ENCODE assay signal across 12 cellular contexts in the genomic region with DNA sequence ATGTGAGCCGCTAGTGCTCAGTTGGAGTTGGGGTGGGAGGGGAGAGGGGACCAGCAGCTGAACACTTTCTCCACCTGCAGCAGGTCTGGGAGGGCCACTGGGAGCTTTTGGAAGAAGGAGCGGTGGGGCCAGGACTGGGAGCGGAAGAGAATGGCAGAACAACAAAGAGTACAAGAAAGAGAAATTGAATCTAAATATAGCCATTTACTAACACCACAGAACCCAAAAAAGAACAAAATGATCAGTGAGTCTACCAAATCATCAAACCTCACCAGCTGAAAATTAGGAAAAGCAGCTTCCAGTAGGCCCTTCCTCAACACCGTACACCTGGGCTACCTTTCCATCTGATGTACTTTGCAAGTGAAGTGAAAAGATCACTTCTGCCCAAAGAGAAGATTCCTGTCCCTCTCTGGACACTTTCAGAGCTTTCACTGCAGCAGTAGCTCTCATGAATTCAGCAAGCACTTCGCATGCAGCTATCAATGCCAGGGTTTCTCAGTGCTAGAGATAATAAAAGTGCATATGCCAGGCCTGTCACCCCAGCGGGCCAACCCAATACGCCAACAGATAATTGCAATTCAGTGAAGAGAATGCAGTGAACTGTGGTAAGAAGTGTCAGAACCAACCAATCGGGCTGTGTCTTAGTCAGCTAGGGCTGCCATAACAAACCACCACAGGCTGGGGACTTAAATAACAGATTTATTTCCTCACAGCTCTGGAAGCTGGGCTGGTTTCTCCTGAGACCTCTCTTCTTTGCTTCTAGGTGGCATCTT. TPM values are rescaled to one million over a fixed set of nuclear protein-coding genes. Genes with fewer than 3 reads are reported as not detected.
A peak's percentile ranks its signal among the peaks of the same experiment; 100 is the strongest.
DNase-seq lines count a peak whose midpoint lies in the region; ATAC-seq and TF ChIP-seq lines count a peak whose summit lies in the region.
"Had no signal": no experiment of that assay in that cellular context is flagged by ENCODE, and none has a peak within 500 bp of the region (broad histone marks: within the 10 kb centered on the region; RNA-seq: fewer than 3 reads in every experiment).

No MANE protein-coding gene starts in this region.

- no peak for TF ChIP-seq CTCF in GM23338 (conservative IDR thresholded peaks at IDR 0.05; ENCODE audit: low read depth in 2 of 2)

- no peaks in the 10 kb centered on the region for H3K79me2 ChIP-seq in GM23338 (replicated peaks; ENCODE audit: insufficient read depth)

- no peaks in the 10 kb centered on the region for H3K9me3 ChIP-seq in CD4-positive, alpha-beta memory T cell (ENCODE audit: control insufficient read depth in 1 of 2, low read length in 2 of 2)
- H3K9me3 ChIP-seq: SK-N-SH had no signal

- no peak overlapping the region for H3K4me2 ChIP-seq in GM23338
- H3K4me2 ChIP-seq: SK-N-SH had no signal

- ATAC-seq in GM23338 (no peak), naive B cell (ENCODE audit: low read depth in 2 of 2) (peak; percentile 20 to 31), GM18861 (IDR thresholded peaks at IDR 0.05; ENCODE audit: unreplicated experiment) (no peak)
- peak; percentile 31 to 39 for ATAC-seq in activated naive CD4-positive, alpha-beta T cell treated with anti-CD3 and anti-CD28 coated beads, Interleukin-2, amount 50 U/mL, for 72 hours

- no peak for DNase-seq in CD4-positive, alpha-beta memory T cell
- DNase-seq in GM23338 (ENCODE audit: low spot score) (no peak), naive B cell (peak; percentile 53), amniotic stem cell (lab: John Stamatoyannopoulos, UW) (no peak), LoVo (ENCODE audit: low spot score) (no peak)
- DNase-seq in activated naive CD4-positive, alpha-beta T cell treated with anti-CD3 and anti-CD28 coated beads, Interleukin-2, amount 50 U/mL, for 72 hours (ENCODE audit: low spot score in 2 of 2), result no peak
- DNase-seq in effector CD4-positive, alpha-beta T cell, result no peak
- DNase-seq: Calu3, HFFc6, NCI-H2081, SK-N-SH had no signal

- H3K36me3 Mint-ChIP-seq in CD4-positive, alpha-beta memory T cell, result no peaks in the 10 kb centered on the region
- no peaks in the 10 kb centered on the region for H3K36me3 Mint-ChIP-seq in GM23338 (ENCODE audit: low read depth)
- peaks cover 10 to 26% of the 10 kb centered on the region in 2 donors for H3K36me3 Mint-ChIP-seq in activated naive CD4-positive, alpha-beta T cell treated with anti-CD3 and anti-CD28 coated beads, Interleukin-2, amount 50 U/mL, for 72 hours
- H3K36me3 Mint-ChIP-seq in naive B cell, result peaks cover 0 to 10% of the 10 kb centered on the region in 2 donors

- H3F3A ChIP-seq in GM23338 (replicated peaks; ENCODE audit: low read depth), result no peaks in the 10 kb centered on the region

- peak overlapping the region in 6 of 8 donors; percentile 53 to 81 (median 70) for H3K4me3 Mint-ChIP-seq in CD4-positive, alpha-beta memory T cell
- H3K4me3 Mint-ChIP-seq in GM23338, result no peak overlapping the region
- peak overlapping the region; percentile 77 to 99 (median 98) for H3K4me3 Mint-ChIP-seq in naive B cell
- H3K4me3 Mint-ChIP-seq: HFFc6 had no signal

- POLR2A ChIA-PET in CD4-positive, alpha-beta memory T cell (lab: Charles Lee; ENCODE audit: partially characterized antibody), result interaction anchor here (1.3 to 2.0 kb wide), 2 partner anchors 21 to 24 kb away, joined by 6 to 11 read pairs; no protein-coding TSS in a partner anchor

- no peaks in the 10 kb centered on the region for H3K27me3 ChIP-seq in CD4-positive, alpha-beta memory T cell (ENCODE audit: insufficient read depth, low read length)
- H3K27me3 ChIP-seq in GM23338 (ENCODE audit: insufficient read depth), result no peaks in the 10 kb centered on the region

- no peaks in the 10 kb centered on the region for H3K36me3 ChIP-seq in CD4-positive, alpha-beta memory T cell (ENCODE audit: insufficient read depth, low read length)
- no peaks in the 10 kb centered on the region for H3K36me3 ChIP-seq in GM23338 (ENCODE audit: insufficient read depth)

- CTCF ChIA-PET in CD4-positive, alpha-beta memory T cell (lab: Charles Lee; ENCODE audit: partially characterized antibody), result interaction anchor here (0.9 to 1.0 kb wide), 2 partner anchors 31 to 168 kb away, joined by 3 to 4 read pairs; no protein-coding TSS in a partner anchor

- peak overlapping the region in 6 of 7 donors; percentile 19 to 90 (median 54) for H3K27ac Mint-ChIP-seq in CD4-positive, alpha-beta memory T cell
- H3K27ac Mint-ChIP-seq in GM23338 (no peak overlapping the region), naive B cell (peak overlapping the region; percentile 94 to 99 (median 98))
- H3K27ac Mint-ChIP-seq in activated naive CD4-positive, alpha-beta T cell treated with anti-CD3 and anti-CD28 coated beads, Interleukin-2, amount 50 U/mL, for 72 hours, result peak overlapping the region; percentile 55 to 63
- H3K27ac Mint-ChIP-seq: HFFc6 had no signal

- no peak overlapping the region for H3K27ac ChIP-seq in CD4-positive, alpha-beta memory T cell (ENCODE audit: low read depth, low read length)
- H3K27ac ChIP-seq in GM23338 (ENCODE audit: low read depth), result no peak overlapping the region

- peaks cover 7% of the 10 kb centered on the region; the same call in 1 of the 2 replicates for H3K9me2 ChIP-seq in GM23338 (ENCODE audit: insufficient read depth)
- H3K9me2 ChIP-seq: SK-N-SH had no signal

- no peaks in the 10 kb centered on the region for H4K20me1 ChIP-seq in GM23338 (replicated peaks; ENCODE audit: insufficient read depth)

- H3K4me1 Mint-ChIP-seq in CD4-positive, alpha-beta memory T cell, result peaks cover 23 to 57% (median 38%) of the 10 kb centered on the region in 4 donors
- H3K4me1 Mint-ChIP-seq in GM23338 (peaks cover 11% of the 10 kb centered on the region), naive B cell (peaks cover 79 to 92% (median 90%) of the 10 kb centered on the region in 3 donors)

- H2AFZ ChIP-seq in GM23338, result peak overlapping the region; percentile 63; the same call in 1 of the 2 replicates

- H3K9me3 Mint-ChIP-seq in CD4-positive, alpha-beta memory T cell, result no peaks in the 10 kb centered on the region
- H3K9me3 Mint-ChIP-seq in GM23338, result peaks cover 5% of the 10 kb centered on the region; the same call in 2 of the 3 replicates
- H3K9me3 Mint-ChIP-seq in activated naive CD4-positive, alpha-beta T cell treated with anti-CD3 and anti-CD28 coated beads, Interleukin-2, amount 50 U/mL, for 72 hours, result peaks cover 7 to 10% of the 10 kb centered on the region in 2 donors
- no peaks in the 10 kb centered on the region for H3K9me3 Mint-ChIP-seq in naive B cell

- intact Hi-C loops in CD4-positive, alpha-beta memory T cell (cut with micrococcal nuclease), result no loop called here

- peaks cover 26% of the 10 kb centered on the region for H3K4me1 ChIP-seq in CD4-positive, alpha-beta memory T cell (ENCODE audit: insufficient read depth, low read length)
- H3K4me1 ChIP-seq in GM23338 (ENCODE audit: insufficient read depth), result no peaks in the 10 kb centered on the region

- peaks cover 0 to 4% of the 10 kb centered on the region in 2 donors for H3K27me3 Mint-ChIP-seq in CD4-positive, alpha-beta memory T cell
- H3K27me3 Mint-ChIP-seq in GM23338 (ENCODE audit: insufficient read depth, low read depth, poor library complexity) (peaks cover 2% of the 10 kb centered on the region), naive B cell (no peaks in the 10 kb centered on the region)

- H3K4me3 ChIP-seq in CD4-positive, alpha-beta memory T cell (ENCODE audit: low read length in 2 of 2), result no peak overlapping the region
- H3K4me3 ChIP-seq in GM23338, result no peak overlapping the region

TF ChIP-seq in GM23338, 12 proteins besides CTCF, POLR2A, EP300 and RAD21:
- TF ChIP-seq NANOG (IDR thresholded peaks at IDR 0.05; ENCODE audit: borderline replicate concordance) (no peak), EZH2 (IDR thresholded peaks at IDR 0.05; ENCODE audit: low read depth, unreplicated experiment) (no peak)
- TF ChIP-seq, protein P1, sequence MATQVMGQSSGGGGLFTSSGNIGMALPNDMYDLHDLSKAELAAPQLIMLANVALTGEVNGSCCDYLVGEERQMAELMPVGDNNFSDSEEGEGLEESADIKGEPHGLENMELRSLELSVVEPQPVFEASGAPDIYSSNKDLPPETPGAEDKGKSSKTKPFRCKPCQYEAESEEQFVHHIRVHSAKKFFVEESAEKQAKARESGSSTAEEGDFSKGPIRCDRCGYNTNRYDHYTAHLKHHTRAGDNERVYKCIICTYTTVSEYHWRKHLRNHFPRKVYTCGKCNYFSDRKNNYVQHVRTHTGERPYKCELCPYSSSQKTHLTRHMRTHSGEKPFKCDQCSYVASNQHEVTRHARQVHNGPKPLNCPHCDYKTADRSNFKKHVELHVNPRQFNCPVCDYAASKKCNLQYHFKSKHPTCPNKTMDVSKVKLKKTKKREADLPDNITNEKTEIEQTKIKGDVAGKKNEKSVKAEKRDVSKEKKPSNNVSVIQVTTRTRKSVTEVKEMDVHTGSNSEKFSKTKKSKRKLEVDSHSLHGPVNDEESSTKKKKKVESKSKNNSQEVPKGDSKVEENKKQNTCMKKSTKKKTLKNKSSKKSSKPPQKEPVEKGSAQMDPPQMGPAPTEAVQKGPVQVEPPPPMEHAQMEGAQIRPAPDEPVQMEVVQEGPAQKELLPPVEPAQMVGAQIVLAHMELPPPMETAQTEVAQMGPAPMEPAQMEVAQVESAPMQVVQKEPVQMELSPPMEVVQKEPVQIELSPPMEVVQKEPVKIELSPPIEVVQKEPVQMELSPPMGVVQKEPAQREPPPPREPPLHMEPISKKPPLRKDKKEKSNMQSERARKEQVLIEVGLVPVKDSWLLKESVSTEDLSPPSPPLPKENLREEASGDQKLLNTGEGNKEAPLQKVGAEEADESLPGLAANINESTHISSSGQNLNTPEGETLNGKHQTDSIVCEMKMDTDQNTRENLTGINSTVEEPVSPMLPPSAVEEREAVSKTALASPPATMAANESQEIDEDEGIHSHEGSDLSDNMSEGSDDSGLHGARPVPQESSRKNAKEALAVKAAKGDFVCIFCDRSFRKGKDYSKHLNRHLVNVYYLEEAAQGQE (IDR thresholded peaks at IDR 0.05; ENCODE audit: unreplicated experiment), result no peak

RNA-seq across cellular contexts. Expression of a gene that starts 0.6 kb away (rescaled TPM):
- total RNA-seq in CD4-positive, alpha-beta memory T cell, result 1 to 10 TPM; 1.0 to 1.5 TPM
- 1 to 10 TPM; 1.5 to 4.6 TPM for polyA plus RNA-seq in CD4-positive, alpha-beta memory T cell
- total RNA-seq in GM23338 (2014; rRNA removed; shearing (Covaris generic)), result not detected in 2 replicates
- polyA plus RNA-seq in GM23338 (2016; fragmentation: Nextera tagmentation; extraction: Ambion mirVana), result 0.28 and 0.29 TPM in 2 replicates
- total RNA-seq in activated naive CD4-positive, alpha-beta T cell treated with anti-CD3 and anti-CD28 coated beads, Interleukin-2, amount 50 U/mL, for 72 hours, result 1 to 10 TPM in 1 of 2 donors, under 1 TPM in 1; 0.96 to 2.4 TPM
- 100 to 1,000 TPM; 310 to 556 (median 476) TPM for polyA plus RNA-seq in naive B cell (ENCODE audit: low read depth in 6 of 6)
- total RNA-seq: Calu3, HFFc6 had no signal
- polyA plus RNA-seq: SK-N-SH had no signal

Comparison
In these comparisons a context has a peak if more than half of its experiments do, and no peak if none do; other contexts are left out.
1. ATAC-seq: peak in activated naive CD4-positive, alpha-beta T cell treated with anti-CD3 and anti-CD28 coated beads, Interleukin-2, amount 50 U/mL, for 72 hours (2 of 2) and naive B cell (2 of 2); none in GM23338 (single experiment) and GM18861 (single experiment).